9 cellular contexts compared by ENCODE assay signal in genomic region chrX:148609766-148610698, GRCh38.
A peak's percentile ranks its signal among the peaks of the same experiment; 100 is the strongest.
DNase-seq lines count a peak whose midpoint lies in the region; ATAC-seq and TF ChIP-seq lines count a peak whose summit lies in the region.
"Had no signal": no experiment of that assay in that cellular context is flagged by ENCODE, and none has a peak within 500 bp of the region (broad histone marks: within the 10 kb centered on the region; RNA-seq: fewer than 3 reads in every experiment).

No MANE protein-coding gene starts in this region.

- no peak overlapping the region for H3K27ac ChIP-seq in SK-N-SH (ENCODE audit: low read depth in 2 of 2, low read length in 1 of 2)
- H3K27ac ChIP-seq: body of pancreas had no signal

- no peak overlapping the region for H3K4me2 ChIP-seq in SK-N-SH

- peaks cover 2 to 3% of the 10 kb centered on the region in 2 donors for H3K36me3 Mint-ChIP-seq in activated T-cell treated with anti-CD3 and anti-CD28 coated beads, Interleukin-2, amount 50 U/mL, for 72 hours (ENCODE audit: insufficient read depth in 2 of 2)

- no peak overlapping the region for H3K9ac ChIP-seq in SK-N-SH

- peak; percentile 44 for DNase-seq in DMS53 treated with DMSO at 0.1 percent for 48 hours (lab: John Stamatoyannopoulos, UW; ENCODE audit: unreplicated experiment)
- no peak for DNase-seq in activated T-cell treated with anti-CD3 and anti-CD28 coated beads, Interleukin-2, amount 50 U/mL, for 72 hours
- DNase-seq in T-helper 9 cell = no peak
- DNase-seq in SK-N-SH = no peak
- DNase-seq in NK-92 treated with Interleukin-12 subunit alpha and Interleukin-12 subunit beta, amount 100 ng/mL, for 24 hours (lab: John Stamatoyannopoulos, UW) = no peak
- no peak for DNase-seq in left cardiac atrium

- peaks cover 2 to 4% of the 10 kb centered on the region in 2 donors for H3K9me3 Mint-ChIP-seq in activated T-cell treated with anti-CD3 and anti-CD28 coated beads, Interleukin-2, amount 50 U/mL, for 72 hours

- H3K27ac Mint-ChIP-seq in activated T-cell treated with anti-CD3 and anti-CD28 coated beads, Interleukin-2, amount 50 U/mL, for 72 hours = no peak overlapping the region

- H3K79me2 ChIP-seq in SK-N-SH (ENCODE audit: insufficient read depth) = no peaks in the 10 kb centered on the region

- H3K9me3 ChIP-seq in SK-N-SH = no peaks in the 10 kb centered on the region
- H3K9me3 ChIP-seq: body of pancreas had no signal

- peak overlapping the region in 1 of 2 donors; percentile 45 for H3K4me3 Mint-ChIP-seq in activated T-cell treated with anti-CD3 and anti-CD28 coated beads, Interleukin-2, amount 50 U/mL, for 72 hours

- no peak for TF ChIP-seq RAD21 in SK-N-SH (IDR thresholded peaks at IDR 0.05; ENCODE audit: low read length)

- no peaks in the 10 kb centered on the region for H3K27me3 ChIP-seq in SK-N-SH (ENCODE audit: insufficient read depth)
- H3K27me3 ChIP-seq: body of pancreas had no signal

- peaks cover 27% of the 10 kb centered on the region for H3K4me1 Mint-ChIP-seq in activated T-cell treated with anti-CD3 and anti-CD28 coated beads, Interleukin-2, amount 50 U/mL, for 72 hours (ENCODE audit: low read depth)

- H4K20me1 ChIP-seq in SK-N-SH (ENCODE audit: insufficient read depth) = no peaks in the 10 kb centered on the region

- peaks cover 14% of the 10 kb centered on the region for H3K27me3 Mint-ChIP-seq in activated T-cell treated with anti-CD3 and anti-CD28 coated beads, Interleukin-2, amount 50 U/mL, for 72 hours (ENCODE audit: low read depth)

- no peaks in the 10 kb centered on the region for H3K9me2 ChIP-seq in SK-N-SH

- no peak for TF ChIP-seq CTCF in SK-N-SH (IDR thresholded peaks at IDR 0.05)

- H3K4me3 ChIP-seq in SK-N-SH (ENCODE audit: low read depth in 2 of 2, low read length in 1 of 2) = no peak overlapping the region
- H3K4me3 ChIP-seq: body of pancreas had no signal

- no peaks in the 10 kb centered on the region for H3K36me3 ChIP-seq in SK-N-SH (replicated peaks in 1 of 2; ENCODE audit: control insufficient read depth in 1 of 2, insufficient read depth in 2 of 2, low read length in 1 of 2)

- POLR2A ChIA-PET in SK-N-SH (lab: Yijun Ruan, JAX) = no interaction called here

- intact Hi-C loops in left cardiac atrium (cut with DNase I) = no loop called here

- no peaks in the 10 kb centered on the region for H3K4me1 ChIP-seq in SK-N-SH (ENCODE audit: control insufficient read depth in 1 of 2, insufficient read depth in 2 of 2, low read depth in 1 of 2, low read length in 1 of 2)

- CTCF ChIA-PET in SK-N-SH (lab: Yijun Ruan, JAX) = interaction anchor here (1.2 kb wide), 1 partner anchor 11 kb away, joined by 3 read pairs; no protein-coding TSS in a partner anchor

- no peaks in the 10 kb centered on the region for H3F3A ChIP-seq in SK-N-SH (replicated peaks; ENCODE audit: insufficient read depth)

- no peak for TF ChIP-seq EP300 in SK-N-SH (IDR thresholded peaks at IDR 0.05; ENCODE audit: borderline replicate concordance in 1 of 2, low read depth in 1 of 2, low read length in 1 of 2)

- WGBS in SK-N-SH (ENCODE audit: low lambda C conversion rate) = under 1% methylated on average over 6 of the region's 6 CpGs

- ATAC-seq in GM19468 (IDR thresholded peaks at IDR 0.05; ENCODE audit: extremely low read depth, unreplicated experiment) = peak; percentile 46
- ATAC-seq in HG03442 (IDR thresholded peaks at IDR 0.05; ENCODE audit: unreplicated experiment) = peak; percentile 77
- ATAC-seq in activated T-cell treated with anti-CD3 and anti-CD28 coated beads, Interleukin-2, amount 50 U/mL, for 72 hours (replicated peaks in 1 of 2) = peak; percentile 48 to 60
- ATAC-seq in left cardiac atrium = no peak
- ATAC-seq: body of pancreas had no signal

- H2AFZ ChIP-seq in SK-N-SH (ENCODE audit: low read depth) = no peak overlapping the region

TF ChIP-seq in SK-N-SH, 30 proteins besides CTCF, POLR2A, EP300 and RAD21:
- TF ChIP-seq FOSL2 (IDR thresholded peaks at IDR 0.05; ENCODE audit: borderline replicate concordance, low read depth) = no peak

Comparison
In these comparisons a context has a peak if more than half of its experiments do, and no peak if none do; other contexts are left out.
1. ATAC-seq: peak in GM19468 (single experiment), HG03442 (single experiment) and activated T-cell treated with anti-CD3 and anti-CD28 coated beads, Interleukin-2, amount 50 U/mL, for 72 hours (2 of 2); none in left cardiac atrium (0 of 2).